In the genomic region with DNA sequence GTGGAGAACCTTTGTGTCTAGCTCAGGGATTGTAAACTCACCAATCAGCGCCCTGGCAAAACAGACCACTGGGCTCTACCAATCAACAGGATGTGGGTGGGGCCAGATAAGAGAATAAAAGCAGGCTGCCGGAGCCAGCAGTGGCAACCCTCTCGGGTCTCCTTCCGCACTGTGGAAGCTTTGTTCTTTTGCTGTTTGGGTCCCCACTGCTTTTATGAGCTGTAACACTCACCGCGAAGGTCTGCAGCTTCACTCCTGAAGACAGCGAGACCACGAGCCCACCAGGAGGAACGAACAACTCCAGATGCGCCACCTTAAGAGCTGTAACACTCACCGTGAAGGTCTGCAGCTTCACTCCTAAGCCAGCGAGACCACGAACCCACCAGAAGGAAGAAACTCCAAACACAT, we compare ENCODE assay signal across 8 cellular contexts. TPM values are rescaled to one million over a fixed set of nuclear protein-coding genes. Genes with fewer than 3 reads are reported as not detected.
A peak's percentile ranks its signal among the peaks of the same experiment; 100 is the strongest.
DNase-seq lines count a peak whose midpoint lies in the region; ATAC-seq lines count a peak whose summit lies in the region.
"Not testable (repeated sequence)": the region's sequence is repeated elsewhere in the genome, so short reads cannot be mapped to it uniquely, and the experiment has no call there.

No MANE protein-coding gene starts in this region.

- H3K9me3 ChIP-seq in CD4-positive, CD25-positive, alpha-beta regulatory T cell (ENCODE audit: control insufficient read depth in 2 of 2, low read length in 2 of 2) = not testable (repeated sequence)

- POLR2A ChIA-PET in T-cell (lab: Charles Lee) = interaction anchor here in 1 of 2 donors (0.6 kb wide), 1 partner anchor 1601 kb away, joined by 3 read pairs; no protein-coding TSS in a partner anchor
- POLR2A ChIA-PET in activated CD4-positive, alpha-beta memory T cell treated with anti-CD3 and anti-CD28 coated beads for 36 hours (lab: Charles Lee) = interaction anchor here (1.0 kb wide), 1 partner anchor 19 kb away, joined by 3 read pairs; no protein-coding TSS in a partner anchor

- peak in 2 of 3 donors; percentile 19 to 31 for DNase-seq in CD4-positive, CD25-positive, alpha-beta regulatory T cell
- peak in 27 of 34 experiments; percentile 4 to 60 (median 21) for DNase-seq in T-cell
- DNase-seq in activated CD4-positive, alpha-beta memory T cell treated with anti-CD3 and anti-CD28 coated beads for 36 hours = peak; percentile 22
- DNase-seq in activated T-cell treated with anti-CD3 and anti-CD28 coated beads for 48 hours (ENCODE audit: low read depth) = peak; percentile 8
- DNase-seq in activated T-helper 2 cell treated with anti-CD3 and anti-CD28 coated beads, Interferon-gamma antibody, Interleukin-2, Interleukin-4, amounts not matched to agents 10 μg/mL and 5 μg/mL and 100 μg/mL, durations not matched to agents 14 hours and 24 hours and 36 hours (ENCODE audit: low spot score) = peak; percentile 11
- DNase-seq in activated naive CD8-positive, alpha-beta T cell treated with anti-CD3 and anti-CD28 coated beads for 36 hours = peak; percentile 35
- peak in 1 of 3 experiments; percentile 5 for DNase-seq in effector memory CD8-positive, alpha-beta T cell
- DNase-seq in stimulated activated CD8-positive, alpha-beta memory T cell treated with anti-CD3 and anti-CD28 coated beads, Interleukin-4, amount 100 ng/mL, for 48 hours = peak; percentile 40

- CTCF ChIA-PET in T-cell (lab: Charles Lee) = interaction anchor here in 1 of 2 donors (0.7 to 1.2 kb wide), 2 partner anchors 108 to 1562 kb away, joined by 3 read pairs; no protein-coding TSS in a partner anchor
- CTCF ChIA-PET in activated CD4-positive, alpha-beta memory T cell treated with anti-CD3 and anti-CD28 coated beads for 36 hours (lab: Charles Lee) = not testable (repeated sequence)

- H3K4me1 Mint-ChIP-seq in CD4-positive, CD25-positive, alpha-beta regulatory T cell = peaks cover 0 to 23% (median 10%) of the 10 kb centered on the region in 4 donors
- peaks cover 12 to 17% (median 12%) of the 10 kb centered on the region in 3 donors for H3K4me1 Mint-ChIP-seq in T-cell
- H3K4me1 Mint-ChIP-seq in activated CD4-positive, alpha-beta memory T cell treated with anti-CD3 and anti-CD28 coated beads for 36 hours (ENCODE audit: low read depth); effector memory CD8-positive, alpha-beta T cell (ENCODE audit: low read depth in 2 of 2): not testable (repeated sequence)
- peaks cover 12% of the 10 kb centered on the region for H3K4me1 Mint-ChIP-seq in activated T-helper 2 cell treated with anti-CD3 and anti-CD28 coated beads, Interferon-gamma antibody, Interleukin-2, Interleukin-4, amounts not matched to agents 10 μg/mL and 5 μg/mL and 100 μg/mL, durations not matched to agents 14 hours and 24 hours and 36 hours (ENCODE audit: low read depth)
- peaks cover 13% of the 10 kb centered on the region for H3K4me1 Mint-ChIP-seq in activated naive CD8-positive, alpha-beta T cell treated with anti-CD3 and anti-CD28 coated beads for 36 hours

- H3K27me3 Mint-ChIP-seq in CD4-positive, CD25-positive, alpha-beta regulatory T cell; T-cell; activated CD4-positive, alpha-beta memory T cell treated with anti-CD3 and anti-CD28 coated beads for 36 hours; activated T-helper 2 cell treated with anti-CD3 and anti-CD28 coated beads, Interferon-gamma antibody, Interleukin-2, Interleukin-4, amounts not matched to agents 10 μg/mL and 5 μg/mL and 100 μg/mL, durations not matched to agents 14 hours and 24 hours and 36 hours (ENCODE audit: low read depth); activated naive CD8-positive, alpha-beta T cell treated with anti-CD3 and anti-CD28 coated beads for 36 hours; effector memory CD8-positive, alpha-beta T cell: not testable (repeated sequence)

- H3K36me3 Mint-ChIP-seq in CD4-positive, CD25-positive, alpha-beta regulatory T cell; T-cell; activated CD4-positive, alpha-beta memory T cell treated with anti-CD3 and anti-CD28 coated beads for 36 hours; effector memory CD8-positive, alpha-beta T cell (ENCODE audit: insufficient read depth): not testable (repeated sequence)
- peaks cover 19% of the 10 kb centered on the region for H3K36me3 Mint-ChIP-seq in activated T-helper 2 cell treated with anti-CD3 and anti-CD28 coated beads, Interferon-gamma antibody, Interleukin-2, Interleukin-4, amounts not matched to agents 10 μg/mL and 5 μg/mL and 100 μg/mL, durations not matched to agents 14 hours and 24 hours and 36 hours (ENCODE audit: low read depth)
- peaks cover 14% of the 10 kb centered on the region for H3K36me3 Mint-ChIP-seq in activated naive CD8-positive, alpha-beta T cell treated with anti-CD3 and anti-CD28 coated beads for 36 hours

- intact Hi-C loops in activated CD4-positive, alpha-beta memory T cell treated with anti-CD3 and anti-CD28 coated beads for 36 hours (cut with micrococcal nuclease); activated T-helper 2 cell treated with anti-CD3 and anti-CD28 coated beads, Interferon-gamma antibody, Interleukin-2, Interleukin-4, amounts not matched to agents 10 μg/mL and 5 μg/mL and 100 μg/mL, durations not matched to agents 14 hours and 24 hours and 36 hours (cut with micrococcal nuclease): not testable (repeated sequence)

- not testable (repeated sequence) for H3K4me1 ChIP-seq in CD4-positive, CD25-positive, alpha-beta regulatory T cell (ENCODE audit: control insufficient read depth, insufficient read depth, low read length, poor library complexity, severe bottlenecking)

- peak overlapping the region in 2 of 4 donors; percentile 19 to 74 for H3K4me3 Mint-ChIP-seq in CD4-positive, CD25-positive, alpha-beta regulatory T cell
- H3K4me3 Mint-ChIP-seq in T-cell = peak overlapping the region; percentile 64 to 73 (median 66)
- H3K4me3 Mint-ChIP-seq in activated CD4-positive, alpha-beta memory T cell treated with anti-CD3 and anti-CD28 coated beads for 36 hours = peak overlapping the region; percentile 40
- H3K4me3 Mint-ChIP-seq in activated T-helper 2 cell treated with anti-CD3 and anti-CD28 coated beads, Interferon-gamma antibody, Interleukin-2, Interleukin-4, amounts not matched to agents 10 μg/mL and 5 μg/mL and 100 μg/mL, durations not matched to agents 14 hours and 24 hours and 36 hours (ENCODE audit: low read depth) = peak overlapping the region; percentile 62
- peak overlapping the region; percentile 66 for H3K4me3 Mint-ChIP-seq in activated naive CD8-positive, alpha-beta T cell treated with anti-CD3 and anti-CD28 coated beads for 36 hours
- peak overlapping the region; percentile 30 to 68 for H3K4me3 Mint-ChIP-seq in effector memory CD8-positive, alpha-beta T cell

- H3K36me3 ChIP-seq in CD4-positive, CD25-positive, alpha-beta regulatory T cell (ENCODE audit: control insufficient read depth, insufficient read depth, low read length) = not testable (repeated sequence)

- not testable (repeated sequence) for H3K27ac ChIP-seq in CD4-positive, CD25-positive, alpha-beta regulatory T cell (ENCODE audit: insufficient read depth, low read length, poor library complexity, severe bottlenecking)

- H3K9me3 Mint-ChIP-seq in CD4-positive, CD25-positive, alpha-beta regulatory T cell; T-cell; activated CD4-positive, alpha-beta memory T cell treated with anti-CD3 and anti-CD28 coated beads for 36 hours; activated T-helper 2 cell treated with anti-CD3 and anti-CD28 coated beads, Interferon-gamma antibody, Interleukin-2, Interleukin-4, amounts not matched to agents 10 μg/mL and 5 μg/mL and 100 μg/mL, durations not matched to agents 14 hours and 24 hours and 36 hours; activated naive CD8-positive, alpha-beta T cell treated with anti-CD3 and anti-CD28 coated beads for 36 hours; effector memory CD8-positive, alpha-beta T cell: not testable (repeated sequence)

- not testable (repeated sequence) for H3K4me3 ChIP-seq in CD4-positive, CD25-positive, alpha-beta regulatory T cell (ENCODE audit: low read depth, low read length)

- H3K27me3 ChIP-seq in CD4-positive, CD25-positive, alpha-beta regulatory T cell (ENCODE audit: control insufficient read depth, insufficient read depth, low read length) = not testable (repeated sequence)

- ATAC-seq in CD4-positive, CD25-positive, alpha-beta regulatory T cell (ENCODE audit: low read depth in 2 of 2) = peak in 1 of 2 donors; percentile 31
- peak in 3 of 4 experiments; percentile 28 to 56 (median 55) for ATAC-seq in T-cell (replicated peaks in 1 of 4)
- not testable (repeated sequence) for ATAC-seq in effector memory CD8-positive, alpha-beta T cell (replicated peaks)

- peak overlapping the region; percentile 79 to 92 (median 79) for H3K27ac Mint-ChIP-seq in CD4-positive, CD25-positive, alpha-beta regulatory T cell
- peak overlapping the region; percentile 65 to 78 for H3K27ac Mint-ChIP-seq in T-cell
- H3K27ac Mint-ChIP-seq in activated CD4-positive, alpha-beta memory T cell treated with anti-CD3 and anti-CD28 coated beads for 36 hours = not testable (repeated sequence)
- peak overlapping the region; percentile 44 for H3K27ac Mint-ChIP-seq in activated T-helper 2 cell treated with anti-CD3 and anti-CD28 coated beads, Interferon-gamma antibody, Interleukin-2, Interleukin-4, amounts not matched to agents 10 μg/mL and 5 μg/mL and 100 μg/mL, durations not matched to agents 14 hours and 24 hours and 36 hours
- peak overlapping the region; percentile 21 for H3K27ac Mint-ChIP-seq in activated naive CD8-positive, alpha-beta T cell treated with anti-CD3 and anti-CD28 coated beads for 36 hours
- peak overlapping the region in 1 of 2 donors; percentile 12 for H3K27ac Mint-ChIP-seq in effector memory CD8-positive, alpha-beta T cell

RNA-seq across cellular contexts. Expression of a gene that starts 18.5 kb away (rescaled TPM):
- total RNA-seq in CD4-positive, CD25-positive, alpha-beta regulatory T cell = 110 TPM
- polyA plus RNA-seq in CD4-positive, CD25-positive, alpha-beta regulatory T cell = 10 to 100 TPM; 27.5 to 31.9 (median 31.1) TPM
- total RNA-seq in T-cell = 100 to 1,000 TPM in 1 of 5 donors, 10 to 100 TPM in 4; 88.3 to 119 (median 89.1) TPM
- 10 to 100 TPM; 34.7 to 37.8 TPM for total RNA-seq in activated CD4-positive, alpha-beta memory T cell treated with anti-CD3 and anti-CD28 coated beads for 36 hours
- total RNA-seq in activated T-helper 2 cell treated with anti-CD3 and anti-CD28 coated beads, Interferon-gamma antibody, Interleukin-2, Interleukin-4, amounts not matched to agents 10 μg/mL and 5 μg/mL and 100 μg/mL, durations not matched to agents 14 hours and 24 hours and 36 hours = 59.7 and 61.8 TPM in 2 replicates
- total RNA-seq in activated naive CD8-positive, alpha-beta T cell treated with anti-CD3 and anti-CD28 coated beads for 36 hours = 10 to 100 TPM; 28.9 to 30.3 TPM
